In the genomic region with DNA sequence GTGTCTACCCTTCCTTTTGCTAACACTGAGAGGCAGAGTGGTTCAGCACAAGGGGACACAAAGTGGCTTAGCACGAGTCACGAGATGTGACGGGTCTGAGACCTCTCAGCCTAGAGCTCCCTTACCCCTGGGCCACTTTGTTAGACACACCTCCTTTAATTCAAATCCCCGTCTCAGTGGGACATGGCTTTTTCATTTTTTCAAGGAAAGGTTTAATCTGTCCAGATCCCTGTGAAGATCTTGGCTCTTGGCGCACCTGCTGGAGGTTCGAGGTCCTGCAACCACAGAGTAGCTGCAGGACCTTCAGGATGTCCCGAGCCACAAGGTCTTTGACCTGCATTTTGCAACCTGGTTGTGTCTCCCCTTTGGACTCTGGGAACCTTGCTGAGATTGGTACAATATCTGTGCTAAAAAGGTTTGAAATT, we compare ENCODE assay signal across 1 cellular context.
TF ChIP-seq lines count a peak whose summit lies in the region.

No MANE protein-coding gene starts in this region.

TF ChIP-seq in HepG2, 621 proteins besides CTCF, POLR2A, EP300 and RAD21 (continued from another document and continues in another):
- TF ChIP-seq, protein P1, sequence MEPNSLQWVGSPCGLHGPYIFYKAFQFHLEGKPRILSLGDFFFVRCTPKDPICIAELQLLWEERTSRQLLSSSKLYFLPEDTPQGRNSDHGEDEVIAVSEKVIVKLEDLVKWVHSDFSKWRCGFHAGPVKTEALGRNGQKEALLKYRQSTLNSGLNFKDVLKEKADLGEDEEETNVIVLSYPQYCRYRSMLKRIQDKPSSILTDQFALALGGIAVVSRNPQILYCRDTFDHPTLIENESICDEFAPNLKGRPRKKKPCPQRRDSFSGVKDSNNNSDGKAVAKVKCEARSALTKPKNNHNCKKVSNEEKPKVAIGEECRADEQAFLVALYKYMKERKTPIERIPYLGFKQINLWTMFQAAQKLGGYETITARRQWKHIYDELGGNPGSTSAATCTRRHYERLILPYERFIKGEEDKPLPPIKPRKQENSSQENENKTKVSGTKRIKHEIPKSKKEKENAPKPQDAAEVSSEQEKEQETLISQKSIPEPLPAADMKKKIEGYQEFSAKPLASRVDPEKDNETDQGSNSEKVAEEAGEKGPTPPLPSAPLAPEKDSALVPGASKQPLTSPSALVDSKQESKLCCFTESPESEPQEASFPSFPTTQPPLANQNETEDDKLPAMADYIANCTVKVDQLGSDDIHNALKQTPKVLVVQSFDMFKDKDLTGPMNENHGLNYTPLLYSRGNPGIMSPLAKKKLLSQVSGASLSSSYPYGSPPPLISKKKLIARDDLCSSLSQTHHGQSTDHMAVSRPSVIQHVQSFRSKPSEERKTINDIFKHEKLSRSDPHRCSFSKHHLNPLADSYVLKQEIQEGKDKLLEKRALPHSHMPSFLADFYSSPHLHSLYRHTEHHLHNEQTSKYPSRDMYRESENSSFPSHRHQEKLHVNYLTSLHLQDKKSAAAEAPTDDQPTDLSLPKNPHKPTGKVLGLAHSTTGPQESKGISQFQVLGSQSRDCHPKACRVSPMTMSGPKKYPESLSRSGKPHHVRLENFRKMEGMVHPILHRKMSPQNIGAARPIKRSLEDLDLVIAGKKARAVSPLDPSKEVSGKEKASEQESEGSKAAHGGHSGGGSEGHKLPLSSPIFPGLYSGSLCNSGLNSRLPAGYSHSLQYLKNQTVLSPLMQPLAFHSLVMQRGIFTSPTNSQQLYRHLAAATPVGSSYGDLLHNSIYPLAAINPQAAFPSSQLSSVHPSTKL (CRISPR knock-in tag; IDR thresholded peaks at IDR 0.05), result peak; percentile 75
- TF ChIP-seq TBL1XR1 (IDR thresholded peaks at IDR 0.05; ENCODE audit: borderline replicate concordance, low read length, partially characterized antibody) (no peak), HMGA1 (CRISPR knock-in tag; conservative IDR thresholded peaks at IDR 0.05) (no peak), ETV6 (CRISPR knock-in tag; conservative IDR thresholded peaks at IDR 0.05) (no peak), ZNF816 (CRISPR knock-in tag; IDR thresholded peaks at IDR 0.05; ENCODE audit: borderline replicate concordance) (no peak), ESRRA (CRISPR knock-in tag; IDR thresholded peaks at IDR 0.05; ENCODE audit: low read depth) (peak; percentile 89; the same call in 1 of the 2 replicates), ZFX (CRISPR knock-in tag; IDR thresholded peaks at IDR 0.05; ENCODE audit: low read depth) (no peak), NR2F1 (CRISPR knock-in tag; IDR thresholded peaks at IDR 0.05) (peak; percentile 45 to 64; a peak in 2 of 4 replicates), ZNF720 (CRISPR knock-in tag; IDR thresholded peaks at IDR 0.05) (no peak), THAP11 (CRISPR knock-in tag; IDR thresholded peaks at IDR 0.05) (peak; percentile 42; the same call in 1 of the 2 replicates), MZF1 (CRISPR knock-in tag; IDR thresholded peaks at IDR 0.05; ENCODE audit: borderline replicate concordance) (no peak), ZSCAN30 (CRISPR knock-in tag; IDR thresholded peaks at IDR 0.05) (no peak), ZC3H13 (CRISPR knock-in tag; IDR thresholded peaks at IDR 0.05) (no peak), ELF1 (CRISPR knock-in tag; IDR thresholded peaks at IDR 0.05) (no peak), TCF7 (IDR thresholded peaks at IDR 0.05; ENCODE audit: low read depth) (0 out of 2 replicates have a peak, but pooled peaks have one; percentile 9), NFE2 (CRISPR knock-in tag; IDR thresholded peaks at IDR 0.05) (no peak), ZNF317 (CRISPR knock-in tag; IDR thresholded peaks at IDR 0.05) (no peak), SMARCE1 (IDR thresholded peaks at IDR 0.05; ENCODE audit: borderline replicate concordance) (no peak), GATA4 (IDR thresholded peaks at IDR 0.05; ENCODE audit: borderline replicate concordance, low read depth) (no peak), CC2D1A (CRISPR knock-in tag; IDR thresholded peaks at IDR 0.05) (no peak), ZFAT (CRISPR knock-in tag; conservative IDR thresholded peaks at IDR 0.05) (no peak), ZNF205 (CRISPR knock-in tag; IDR thresholded peaks at IDR 0.05) (no peak), NR2F6 (IDR thresholded peaks at IDR 0.05) (peak; percentile 80), NR2F6 (CRISPR knock-in tag; IDR thresholded peaks at IDR 0.05) (peak; percentile 79), NFE2L2 (IDR thresholded peaks at IDR 0.05; ENCODE audit: low read length) (no peak), RAD51 (IDR thresholded peaks at IDR 0.05; ENCODE audit: borderline replicate concordance) (no peak), U2AF1 (optimal IDR thresholded peaks at IDR 0.05; ENCODE audit: low read depth, low read length) (no peak), POGZ (CRISPR knock-in tag; IDR thresholded peaks at IDR 0.05) (peak; percentile 90), YEATS2 (CRISPR knock-in tag; IDR thresholded peaks at IDR 0.05; ENCODE audit: borderline replicate concordance) (no peak), PLRG1 (conservative IDR thresholded peaks at IDR 0.05) (no peak)
- TF ChIP-seq, protein P2, sequence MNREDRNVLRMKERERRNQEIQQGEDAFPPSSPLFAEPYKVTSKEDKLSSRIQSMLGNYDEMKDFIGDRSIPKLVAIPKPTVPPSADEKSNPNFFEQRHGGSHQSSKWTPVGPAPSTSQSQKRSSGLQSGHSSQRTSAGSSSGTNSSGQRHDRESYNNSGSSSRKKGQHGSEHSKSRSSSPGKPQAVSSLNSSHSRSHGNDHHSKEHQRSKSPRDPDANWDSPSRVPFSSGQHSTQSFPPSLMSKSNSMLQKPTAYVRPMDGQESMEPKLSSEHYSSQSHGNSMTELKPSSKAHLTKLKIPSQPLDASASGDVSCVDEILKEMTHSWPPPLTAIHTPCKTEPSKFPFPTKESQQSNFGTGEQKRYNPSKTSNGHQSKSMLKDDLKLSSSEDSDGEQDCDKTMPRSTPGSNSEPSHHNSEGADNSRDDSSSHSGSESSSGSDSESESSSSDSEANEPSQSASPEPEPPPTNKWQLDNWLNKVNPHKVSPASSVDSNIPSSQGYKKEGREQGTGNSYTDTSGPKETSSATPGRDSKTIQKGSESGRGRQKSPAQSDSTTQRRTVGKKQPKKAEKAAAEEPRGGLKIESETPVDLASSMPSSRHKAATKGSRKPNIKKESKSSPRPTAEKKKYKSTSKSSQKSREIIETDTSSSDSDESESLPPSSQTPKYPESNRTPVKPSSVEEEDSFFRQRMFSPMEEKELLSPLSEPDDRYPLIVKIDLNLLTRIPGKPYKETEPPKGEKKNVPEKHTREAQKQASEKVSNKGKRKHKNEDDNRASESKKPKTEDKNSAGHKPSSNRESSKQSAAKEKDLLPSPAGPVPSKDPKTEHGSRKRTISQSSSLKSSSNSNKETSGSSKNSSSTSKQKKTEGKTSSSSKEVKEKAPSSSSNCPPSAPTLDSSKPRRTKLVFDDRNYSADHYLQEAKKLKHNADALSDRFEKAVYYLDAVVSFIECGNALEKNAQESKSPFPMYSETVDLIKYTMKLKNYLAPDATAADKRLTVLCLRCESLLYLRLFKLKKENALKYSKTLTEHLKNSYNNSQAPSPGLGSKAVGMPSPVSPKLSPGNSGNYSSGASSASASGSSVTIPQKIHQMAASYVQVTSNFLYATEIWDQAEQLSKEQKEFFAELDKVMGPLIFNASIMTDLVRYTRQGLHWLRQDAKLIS (CRISPR knock-in tag; IDR thresholded peaks at IDR 0.05), result no peak
- TF ChIP-seq, protein P3, sequence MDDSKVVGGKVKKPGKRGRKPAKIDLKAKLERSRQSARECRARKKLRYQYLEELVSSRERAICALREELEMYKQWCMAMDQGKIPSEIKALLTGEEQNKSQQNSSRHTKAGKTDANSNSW (CRISPR knock-in tag; IDR thresholded peaks at IDR 0.05; ENCODE audit: borderline replicate concordance), result no peak
- TF ChIP-seq, protein P4, sequence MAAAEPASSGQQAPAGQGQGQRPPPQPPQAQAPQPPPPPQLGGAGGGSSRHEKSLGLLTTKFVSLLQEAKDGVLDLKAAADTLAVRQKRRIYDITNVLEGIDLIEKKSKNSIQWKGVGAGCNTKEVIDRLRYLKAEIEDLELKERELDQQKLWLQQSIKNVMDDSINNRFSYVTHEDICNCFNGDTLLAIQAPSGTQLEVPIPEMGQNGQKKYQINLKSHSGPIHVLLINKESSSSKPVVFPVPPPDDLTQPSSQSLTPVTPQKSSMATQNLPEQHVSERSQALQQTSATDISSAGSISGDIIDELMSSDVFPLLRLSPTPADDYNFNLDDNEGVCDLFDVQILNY (CRISPR knock-in tag; conservative IDR thresholded peaks at IDR 0.05), result no peak
- TF ChIP-seq, protein P5, sequence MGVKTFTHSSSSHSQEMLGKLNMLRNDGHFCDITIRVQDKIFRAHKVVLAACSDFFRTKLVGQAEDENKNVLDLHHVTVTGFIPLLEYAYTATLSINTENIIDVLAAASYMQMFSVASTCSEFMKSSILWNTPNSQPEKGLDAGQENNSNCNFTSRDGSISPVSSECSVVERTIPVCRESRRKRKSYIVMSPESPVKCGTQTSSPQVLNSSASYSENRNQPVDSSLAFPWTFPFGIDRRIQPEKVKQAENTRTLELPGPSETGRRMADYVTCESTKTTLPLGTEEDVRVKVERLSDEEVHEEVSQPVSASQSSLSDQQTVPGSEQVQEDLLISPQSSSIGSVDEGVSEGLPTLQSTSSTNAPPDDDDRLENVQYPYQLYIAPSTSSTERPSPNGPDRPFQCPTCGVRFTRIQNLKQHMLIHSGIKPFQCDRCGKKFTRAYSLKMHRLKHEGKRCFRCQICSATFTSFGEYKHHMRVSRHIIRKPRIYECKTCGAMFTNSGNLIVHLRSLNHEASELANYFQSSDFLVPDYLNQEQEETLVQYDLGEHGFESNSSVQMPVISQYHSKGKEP (CRISPR knock-in tag; IDR thresholded peaks at IDR 0.05), result no peak
- TF ChIP-seq, protein P6, sequence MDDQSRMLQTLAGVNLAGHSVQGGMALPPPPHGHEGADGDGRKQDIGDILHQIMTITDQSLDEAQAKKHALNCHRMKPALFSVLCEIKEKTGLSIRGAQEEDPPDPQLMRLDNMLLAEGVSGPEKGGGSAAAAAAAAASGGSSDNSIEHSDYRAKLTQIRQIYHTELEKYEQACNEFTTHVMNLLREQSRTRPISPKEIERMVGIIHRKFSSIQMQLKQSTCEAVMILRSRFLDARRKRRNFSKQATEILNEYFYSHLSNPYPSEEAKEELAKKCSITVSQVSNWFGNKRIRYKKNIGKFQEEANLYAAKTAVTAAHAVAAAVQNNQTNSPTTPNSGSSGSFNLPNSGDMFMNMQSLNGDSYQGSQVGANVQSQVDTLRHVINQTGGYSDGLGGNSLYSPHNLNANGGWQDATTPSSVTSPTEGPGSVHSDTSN (CRISPR knock-in tag; IDR thresholded peaks at IDR 0.05; ENCODE audit: borderline replicate concordance), result no peak
- TF ChIP-seq, protein P7, sequence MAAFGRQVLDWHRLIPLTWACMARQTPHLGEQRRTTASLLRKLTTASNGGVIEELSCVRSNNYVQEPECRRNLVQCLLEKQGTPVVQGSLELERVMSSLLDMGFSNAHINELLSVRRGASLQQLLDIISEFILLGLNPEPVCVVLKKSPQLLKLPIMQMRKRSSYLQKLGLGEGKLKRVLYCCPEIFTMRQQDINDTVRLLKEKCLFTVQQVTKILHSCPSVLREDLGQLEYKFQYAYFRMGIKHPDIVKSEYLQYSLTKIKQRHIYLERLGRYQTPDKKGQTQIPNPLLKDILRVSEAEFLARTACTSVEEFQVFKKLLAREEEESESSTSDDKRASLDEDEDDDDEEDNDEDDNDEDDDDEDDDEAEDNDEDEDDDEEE (CRISPR knock-in tag; IDR thresholded peaks at IDR 0.05), result no peak
- TF ChIP-seq, protein P8, sequence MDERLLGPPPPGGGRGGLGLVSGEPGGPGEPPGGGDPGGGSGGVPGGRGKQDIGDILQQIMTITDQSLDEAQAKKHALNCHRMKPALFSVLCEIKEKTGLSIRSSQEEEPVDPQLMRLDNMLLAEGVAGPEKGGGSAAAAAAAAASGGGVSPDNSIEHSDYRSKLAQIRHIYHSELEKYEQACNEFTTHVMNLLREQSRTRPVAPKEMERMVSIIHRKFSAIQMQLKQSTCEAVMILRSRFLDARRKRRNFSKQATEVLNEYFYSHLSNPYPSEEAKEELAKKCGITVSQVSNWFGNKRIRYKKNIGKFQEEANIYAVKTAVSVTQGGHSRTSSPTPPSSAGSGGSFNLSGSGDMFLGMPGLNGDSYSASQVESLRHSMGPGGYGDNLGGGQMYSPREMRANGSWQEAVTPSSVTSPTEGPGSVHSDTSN (CRISPR knock-in tag; IDR thresholded peaks at IDR 0.05), result no peak
- TF ChIP-seq, protein P9, sequence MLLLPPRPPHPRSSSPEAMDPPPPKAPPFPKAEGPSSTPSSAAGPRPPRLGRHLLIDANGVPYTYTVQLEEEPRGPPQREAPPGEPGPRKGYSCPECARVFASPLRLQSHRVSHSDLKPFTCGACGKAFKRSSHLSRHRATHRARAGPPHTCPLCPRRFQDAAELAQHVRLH (CRISPR knock-in tag; IDR thresholded peaks at IDR 0.05; ENCODE audit: borderline replicate concordance, low read depth), result no peak
- TF ChIP-seq, protein P10, sequence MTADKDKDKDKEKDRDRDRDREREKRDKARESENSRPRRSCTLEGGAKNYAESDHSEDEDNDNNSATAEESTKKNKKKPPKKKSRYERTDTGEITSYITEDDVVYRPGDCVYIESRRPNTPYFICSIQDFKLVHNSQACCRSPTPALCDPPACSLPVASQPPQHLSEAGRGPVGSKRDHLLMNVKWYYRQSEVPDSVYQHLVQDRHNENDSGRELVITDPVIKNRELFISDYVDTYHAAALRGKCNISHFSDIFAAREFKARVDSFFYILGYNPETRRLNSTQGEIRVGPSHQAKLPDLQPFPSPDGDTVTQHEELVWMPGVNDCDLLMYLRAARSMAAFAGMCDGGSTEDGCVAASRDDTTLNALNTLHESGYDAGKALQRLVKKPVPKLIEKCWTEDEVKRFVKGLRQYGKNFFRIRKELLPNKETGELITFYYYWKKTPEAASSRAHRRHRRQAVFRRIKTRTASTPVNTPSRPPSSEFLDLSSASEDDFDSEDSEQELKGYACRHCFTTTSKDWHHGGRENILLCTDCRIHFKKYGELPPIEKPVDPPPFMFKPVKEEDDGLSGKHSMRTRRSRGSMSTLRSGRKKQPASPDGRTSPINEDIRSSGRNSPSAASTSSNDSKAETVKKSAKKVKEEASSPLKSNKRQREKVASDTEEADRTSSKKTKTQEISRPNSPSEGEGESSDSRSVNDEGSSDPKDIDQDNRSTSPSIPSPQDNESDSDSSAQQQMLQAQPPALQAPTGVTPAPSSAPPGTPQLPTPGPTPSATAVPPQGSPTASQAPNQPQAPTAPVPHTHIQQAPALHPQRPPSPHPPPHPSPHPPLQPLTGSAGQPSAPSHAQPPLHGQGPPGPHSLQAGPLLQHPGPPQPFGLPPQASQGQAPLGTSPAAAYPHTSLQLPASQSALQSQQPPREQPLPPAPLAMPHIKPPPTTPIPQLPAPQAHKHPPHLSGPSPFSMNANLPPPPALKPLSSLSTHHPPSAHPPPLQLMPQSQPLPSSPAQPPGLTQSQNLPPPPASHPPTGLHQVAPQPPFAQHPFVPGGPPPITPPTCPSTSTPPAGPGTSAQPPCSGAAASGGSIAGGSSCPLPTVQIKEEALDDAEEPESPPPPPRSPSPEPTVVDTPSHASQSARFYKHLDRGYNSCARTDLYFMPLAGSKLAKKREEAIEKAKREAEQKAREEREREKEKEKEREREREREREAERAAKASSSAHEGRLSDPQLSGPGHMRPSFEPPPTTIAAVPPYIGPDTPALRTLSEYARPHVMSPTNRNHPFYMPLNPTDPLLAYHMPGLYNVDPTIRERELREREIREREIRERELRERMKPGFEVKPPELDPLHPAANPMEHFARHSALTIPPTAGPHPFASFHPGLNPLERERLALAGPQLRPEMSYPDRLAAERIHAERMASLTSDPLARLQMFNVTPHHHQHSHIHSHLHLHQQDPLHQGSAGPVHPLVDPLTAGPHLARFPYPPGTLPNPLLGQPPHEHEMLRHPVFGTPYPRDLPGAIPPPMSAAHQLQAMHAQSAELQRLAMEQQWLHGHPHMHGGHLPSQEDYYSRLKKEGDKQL (CRISPR knock-in tag; IDR thresholded peaks at IDR 0.05; ENCODE audit: low read depth), result no peak
